ENCODE assay signal across 1 cellular context in the genomic region with DNA sequence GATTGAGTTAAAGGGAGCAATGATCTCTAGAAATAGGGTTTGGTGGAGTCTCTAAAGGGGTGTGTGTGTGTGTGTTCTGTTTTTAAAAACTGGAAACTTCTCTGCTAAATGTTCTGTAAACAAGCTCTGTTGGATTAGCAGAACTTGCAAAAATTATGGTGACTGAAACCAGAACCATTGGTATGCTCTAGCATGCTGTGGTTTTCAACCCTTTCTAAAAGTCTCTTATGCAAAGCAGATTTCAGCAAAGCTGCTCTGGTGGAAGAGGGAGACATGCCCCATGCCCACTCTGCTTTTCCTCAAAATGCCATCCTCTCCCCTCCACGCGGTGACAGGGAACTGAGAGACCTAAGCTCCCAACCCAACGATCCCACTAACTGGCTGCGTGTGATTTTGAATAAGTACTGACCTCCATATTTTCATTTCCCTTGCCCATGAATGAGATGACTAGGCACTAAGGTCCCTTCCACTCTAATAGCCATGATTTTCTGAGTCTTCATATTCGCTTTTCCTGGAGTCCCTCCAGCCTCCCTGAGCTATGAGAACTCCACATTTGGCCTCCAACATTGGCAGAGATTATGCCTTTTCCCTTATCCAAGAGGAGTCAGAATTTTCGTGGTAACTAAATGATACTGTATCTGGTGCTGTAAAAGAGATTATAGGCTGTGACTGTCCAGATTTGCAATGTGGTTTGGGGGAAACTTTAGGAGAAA.
TF ChIP-seq lines count a peak whose summit lies in the region.

No MANE protein-coding gene starts in this region.

TF ChIP-seq in H1, 55 proteins besides CTCF, POLR2A, EP300 and RAD21 (continued from another document):
- TF ChIP-seq, protein P1, sequence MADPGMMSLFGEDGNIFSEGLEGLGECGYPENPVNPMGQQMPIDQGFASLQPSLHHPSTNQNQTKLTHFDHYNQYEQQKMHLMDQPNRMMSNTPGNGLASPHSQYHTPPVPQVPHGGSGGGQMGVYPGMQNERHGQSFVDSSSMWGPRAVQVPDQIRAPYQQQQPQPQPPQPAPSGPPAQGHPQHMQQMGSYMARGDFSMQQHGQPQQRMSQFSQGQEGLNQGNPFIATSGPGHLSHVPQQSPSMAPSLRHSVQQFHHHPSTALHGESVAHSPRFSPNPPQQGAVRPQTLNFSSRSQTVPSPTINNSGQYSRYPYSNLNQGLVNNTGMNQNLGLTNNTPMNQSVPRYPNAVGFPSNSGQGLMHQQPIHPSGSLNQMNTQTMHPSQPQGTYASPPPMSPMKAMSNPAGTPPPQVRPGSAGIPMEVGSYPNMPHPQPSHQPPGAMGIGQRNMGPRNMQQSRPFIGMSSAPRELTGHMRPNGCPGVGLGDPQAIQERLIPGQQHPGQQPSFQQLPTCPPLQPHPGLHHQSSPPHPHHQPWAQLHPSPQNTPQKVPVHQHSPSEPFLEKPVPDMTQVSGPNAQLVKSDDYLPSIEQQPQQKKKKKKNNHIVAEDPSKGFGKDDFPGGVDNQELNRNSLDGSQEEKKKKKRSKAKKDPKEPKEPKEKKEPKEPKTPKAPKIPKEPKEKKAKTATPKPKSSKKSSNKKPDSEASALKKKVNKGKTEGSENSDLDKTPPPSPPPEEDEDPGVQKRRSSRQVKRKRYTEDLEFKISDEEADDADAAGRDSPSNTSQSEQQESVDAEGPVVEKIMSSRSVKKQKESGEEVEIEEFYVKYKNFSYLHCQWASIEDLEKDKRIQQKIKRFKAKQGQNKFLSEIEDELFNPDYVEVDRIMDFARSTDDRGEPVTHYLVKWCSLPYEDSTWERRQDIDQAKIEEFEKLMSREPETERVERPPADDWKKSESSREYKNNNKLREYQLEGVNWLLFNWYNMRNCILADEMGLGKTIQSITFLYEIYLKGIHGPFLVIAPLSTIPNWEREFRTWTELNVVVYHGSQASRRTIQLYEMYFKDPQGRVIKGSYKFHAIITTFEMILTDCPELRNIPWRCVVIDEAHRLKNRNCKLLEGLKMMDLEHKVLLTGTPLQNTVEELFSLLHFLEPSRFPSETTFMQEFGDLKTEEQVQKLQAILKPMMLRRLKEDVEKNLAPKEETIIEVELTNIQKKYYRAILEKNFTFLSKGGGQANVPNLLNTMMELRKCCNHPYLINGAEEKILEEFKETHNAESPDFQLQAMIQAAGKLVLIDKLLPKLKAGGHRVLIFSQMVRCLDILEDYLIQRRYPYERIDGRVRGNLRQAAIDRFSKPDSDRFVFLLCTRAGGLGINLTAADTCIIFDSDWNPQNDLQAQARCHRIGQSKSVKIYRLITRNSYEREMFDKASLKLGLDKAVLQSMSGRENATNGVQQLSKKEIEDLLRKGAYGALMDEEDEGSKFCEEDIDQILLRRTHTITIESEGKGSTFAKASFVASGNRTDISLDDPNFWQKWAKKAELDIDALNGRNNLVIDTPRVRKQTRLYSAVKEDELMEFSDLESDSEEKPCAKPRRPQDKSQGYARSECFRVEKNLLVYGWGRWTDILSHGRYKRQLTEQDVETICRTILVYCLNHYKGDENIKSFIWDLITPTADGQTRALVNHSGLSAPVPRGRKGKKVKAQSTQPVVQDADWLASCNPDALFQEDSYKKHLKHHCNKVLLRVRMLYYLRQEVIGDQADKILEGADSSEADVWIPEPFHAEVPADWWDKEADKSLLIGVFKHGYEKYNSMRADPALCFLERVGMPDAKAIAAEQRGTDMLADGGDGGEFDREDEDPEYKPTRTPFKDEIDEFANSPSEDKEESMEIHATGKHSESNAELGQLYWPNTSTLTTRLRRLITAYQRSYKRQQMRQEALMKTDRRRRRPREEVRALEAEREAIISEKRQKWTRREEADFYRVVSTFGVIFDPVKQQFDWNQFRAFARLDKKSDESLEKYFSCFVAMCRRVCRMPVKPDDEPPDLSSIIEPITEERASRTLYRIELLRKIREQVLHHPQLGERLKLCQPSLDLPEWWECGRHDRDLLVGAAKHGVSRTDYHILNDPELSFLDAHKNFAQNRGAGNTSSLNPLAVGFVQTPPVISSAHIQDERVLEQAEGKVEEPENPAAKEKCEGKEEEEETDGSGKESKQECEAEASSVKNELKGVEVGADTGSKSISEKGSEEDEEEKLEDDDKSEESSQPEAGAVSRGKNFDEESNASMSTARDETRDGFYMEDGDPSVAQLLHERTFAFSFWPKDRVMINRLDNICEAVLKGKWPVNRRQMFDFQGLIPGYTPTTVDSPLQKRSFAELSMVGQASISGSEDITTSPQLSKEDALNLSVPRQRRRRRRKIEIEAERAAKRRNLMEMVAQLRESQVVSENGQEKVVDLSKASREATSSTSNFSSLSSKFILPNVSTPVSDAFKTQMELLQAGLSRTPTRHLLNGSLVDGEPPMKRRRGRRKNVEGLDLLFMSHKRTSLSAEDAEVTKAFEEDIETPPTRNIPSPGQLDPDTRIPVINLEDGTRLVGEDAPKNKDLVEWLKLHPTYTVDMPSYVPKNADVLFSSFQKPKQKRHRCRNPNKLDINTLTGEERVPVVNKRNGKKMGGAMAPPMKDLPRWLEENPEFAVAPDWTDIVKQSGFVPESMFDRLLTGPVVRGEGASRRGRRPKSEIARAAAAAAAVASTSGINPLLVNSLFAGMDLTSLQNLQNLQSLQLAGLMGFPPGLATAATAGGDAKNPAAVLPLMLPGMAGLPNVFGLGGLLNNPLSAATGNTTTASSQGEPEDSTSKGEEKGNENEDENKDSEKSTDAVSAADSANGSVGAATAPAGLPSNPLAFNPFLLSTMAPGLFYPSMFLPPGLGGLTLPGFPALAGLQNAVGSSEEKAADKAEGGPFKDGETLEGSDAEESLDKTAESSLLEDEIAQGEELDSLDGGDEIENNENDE (IDR thresholded peaks at IDR 0.05; ENCODE audit: insufficient replicate concordance, low read length): no peak
- TF ChIP-seq GABPA (IDR thresholded peaks at IDR 0.05; ENCODE audit: borderline replicate concordance, insufficient read depth, low read length) (no peak), CBX8 (IDR thresholded peaks at IDR 0.05; ENCODE audit: borderline replicate concordance, low read depth, low read length) (no peak), FOSL1 (IDR thresholded peaks at IDR 0.05; ENCODE audit: insufficient read depth, low read depth, low read length) (no peak), SP4 (IDR thresholded peaks at IDR 0.05; ENCODE audit: low read length) (no peak), TCF12 (IDR thresholded peaks at IDR 0.05; ENCODE audit: low read depth, low read length) (no peak), KDM1A (IDR thresholded peaks at IDR 0.05; ENCODE audit: borderline replicate concordance, low read length) (no peak), RXRA (IDR thresholded peaks at IDR 0.05; ENCODE audit: insufficient read depth, low read depth, low read length) (no peak), CTBP2 (IDR thresholded peaks at IDR 0.05; ENCODE audit: borderline replicate concordance, insufficient read depth, insufficient read length, low read length) (no peak), PHF8 (conservative IDR thresholded peaks at IDR 0.05; ENCODE audit: low read depth, low read length) (no peak), GTF2F1 (IDR thresholded peaks at IDR 0.05; ENCODE audit: borderline replicate concordance, low read depth, low read length) (no peak)
